Comparison of ENCODE assay signal across 8 cellular contexts in genomic region chr2:25982273-25982967, GRCh38. TPM values are rescaled to one million over a fixed set of nuclear protein-coding genes. Genes with fewer than 3 reads are reported as not detected.
A peak's percentile ranks its signal among the peaks of the same experiment; 100 is the strongest.
DNase-seq lines count a peak whose midpoint lies in the region; ATAC-seq, FAIRE-seq and TF ChIP-seq lines count a peak whose summit lies in the region.

Gene KIF3C, minus strand, starts transcription at chr2:25982497. Its CDS starts 580 bp downstream, at chr2:25981917.

- H3K27ac ChIP-seq in trophoblast cell (ENCODE audit: low read depth, low read length): peak within 1 kb of the TSS; percentile 83
- H3K27ac ChIP-seq in transverse colon: peak within 1 kb of the TSS; percentile 64 to 80 (median 70)

- H3K23ac ChIP-seq in trophoblast cell (ENCODE audit: low read length): no peak within 1 kb of the TSS

- DNase-seq in DMS153 (lab: John Stamatoyannopoulos, UW) (peak; percentile 45), H54 (ENCODE audit: insufficient read length, low spot score) (peak; percentile 82), NB4 (ENCODE audit: low read depth) (peak; percentile 78), SW 1271 (lab: John Stamatoyannopoulos, UW) (peak; percentile 56 to 74), cardiac septum (ENCODE audit: low spot score) (peak; percentile 90), trophoblast cell (peak; percentile 41 to 55), transverse colon (peak; percentile 66)
- peak; percentile 73 for DNase-seq in activated naive CD8-positive, alpha-beta T cell treated with anti-CD3 and anti-CD28 coated beads, Interleukin-2, amount 50 U/mL, for 24 hours

- peaks cover 28% of the 10 kb centered on the region for H3K79me1 ChIP-seq in trophoblast cell (ENCODE audit: low read length)

- peak within 1 kb of the TSS; percentile 59 for H3K27ac Mint-ChIP-seq in activated naive CD8-positive, alpha-beta T cell treated with anti-CD3 and anti-CD28 coated beads, Interleukin-2, amount 50 U/mL, for 24 hours

- peak within 1 kb of the TSS; percentile 70 for H3K18ac ChIP-seq in trophoblast cell (ENCODE audit: low read length)

- H3K9me3 ChIP-seq in trophoblast cell (ENCODE audit: insufficient read depth, low read depth, low read length): no peaks in the 10 kb centered on the region
- H3K9me3 ChIP-seq in transverse colon: no peaks in the 10 kb centered on the region

- peak within 1 kb of the TSS; percentile 84 for H4K8ac ChIP-seq in trophoblast cell (ENCODE audit: low read depth, low read length)

- peaks cover 13% of the 10 kb centered on the region for H3K79me2 ChIP-seq in trophoblast cell (ENCODE audit: control insufficient read depth, insufficient read depth, low read length, poor library complexity)

- peak within 1 kb of the TSS; percentile 88 for H4K91ac ChIP-seq in trophoblast cell (ENCODE audit: low read depth, low read length)

- H3K4me1 Mint-ChIP-seq in activated naive CD8-positive, alpha-beta T cell treated with anti-CD3 and anti-CD28 coated beads, Interleukin-2, amount 50 U/mL, for 24 hours: peaks cover 5% of the 10 kb centered on the region

- peak within 1 kb of the TSS; percentile 78 for H3K4me3 Mint-ChIP-seq in activated naive CD8-positive, alpha-beta T cell treated with anti-CD3 and anti-CD28 coated beads, Interleukin-2, amount 50 U/mL, for 24 hours

- H2BK120ac ChIP-seq in trophoblast cell (ENCODE audit: insufficient read depth, low read length, poor library complexity): peak within 1 kb of the TSS; percentile 83

- FAIRE-seq in H54 (lab: Jason Lieb, UNC): no peak

- H3K4me1 ChIP-seq in trophoblast cell (ENCODE audit: control insufficient read depth in 1 of 2, insufficient read depth in 2 of 2, low read length in 2 of 2) (peaks cover 26 to 43% of the 10 kb centered on the region in 2 experiments), transverse colon (peaks cover 5 to 15% (median 10%) of the 10 kb centered on the region in 4 donors)

- H3K9ac ChIP-seq in trophoblast cell (ENCODE audit: low read length): peak within 1 kb of the TSS; percentile 83

- H2BK5ac ChIP-seq in trophoblast cell (ENCODE audit: low read depth, low read length, poor library complexity): peak within 1 kb of the TSS; percentile 78

- peak; percentile 85 for ATAC-seq in activated naive CD8-positive, alpha-beta T cell treated with anti-CD3 and anti-CD28 coated beads, Interleukin-2, amount 50 U/mL, for 24 hours

- H3K4me2 ChIP-seq in trophoblast cell (ENCODE audit: low read length): peak within 1 kb of the TSS; percentile 74

- H3K14ac ChIP-seq in trophoblast cell (ENCODE audit: low read length): peak within 1 kb of the TSS; percentile 93

- intact Hi-C loops in cardiac septum (cut with DNase I): no loop called here
- intact Hi-C loops in transverse colon (cut with DNase I; ENCODE audit: low total_unique reads): loop anchor here (10.0 kb wide), 1 partner anchor 162 kb away; no protein-coding TSS in a partner anchor

- H3K27me3 ChIP-seq in trophoblast cell (ENCODE audit: insufficient read depth, low read length): no peaks in the 10 kb centered on the region
- no peaks in the 10 kb centered on the region for H3K27me3 ChIP-seq in transverse colon

- peak within 1 kb of the TSS; percentile 92 for H2BK12ac ChIP-seq in trophoblast cell (ENCODE audit: low read length)

- TF ChIP-seq EP300 in transverse colon (IDR thresholded peaks at IDR 0.05; ENCODE audit: low read depth): no peak

- H3K4ac ChIP-seq in trophoblast cell (ENCODE audit: low read depth, low read length): peak within 1 kb of the TSS; percentile 2

- in situ Hi-C loops in transverse colon (cut with MboI; ENCODE audit: low pct_ligation_motif_present in 1 of 4, low pct_unique_long_range_greater_than_20kb in 1 of 4, low sequenced_read_pairs in 3 of 4): no loop called here

- H3K9me3 Mint-ChIP-seq in activated naive CD8-positive, alpha-beta T cell treated with anti-CD3 and anti-CD28 coated beads, Interleukin-2, amount 50 U/mL, for 24 hours: no peaks in the 10 kb centered on the region

- TF ChIP-seq CTCF in NB4 (IDR thresholded peaks at IDR 0.05; ENCODE audit: low read depth, low read length) (no peak), transverse colon (IDR thresholded peaks at IDR 0.05) (no peak)

- WGBS in trophoblast cell (ENCODE audit: extremely low coverage, insufficient coverage, insufficient read length): no CpG with 5 or more reads among the region's 58 CpGs
- 1% methylated on average over 48 of the region's 58 CpGs; no CpG with 5 or more reads in 1 of the 2 donors for WGBS in transverse colon (ENCODE audit: low coverage in 1 of 2), 2 donors

- H3K27me3 Mint-ChIP-seq in activated naive CD8-positive, alpha-beta T cell treated with anti-CD3 and anti-CD28 coated beads, Interleukin-2, amount 50 U/mL, for 24 hours: no peaks in the 10 kb centered on the region

- H3K36me3 Mint-ChIP-seq in activated naive CD8-positive, alpha-beta T cell treated with anti-CD3 and anti-CD28 coated beads, Interleukin-2, amount 50 U/mL, for 24 hours (ENCODE audit: low read depth): no peaks in the 10 kb centered on the region

- H3K4me3 ChIP-seq in NB4 (ENCODE audit: low read depth, low read length) (peak within 1 kb of the TSS; percentile 67), trophoblast cell (ENCODE audit: low read depth, low read length) (peak within 1 kb of the TSS; percentile 80), transverse colon (peak within 1 kb of the TSS; percentile 37 to 84 (median 62))

- TF ChIP-seq POLR2A in H54 (IDR thresholded peaks at IDR 0.05; ENCODE audit: low read depth, low read length): peak; percentile 54
- no peak for TF ChIP-seq POLR2A in NB4 (IDR thresholded peaks at IDR 0.05; ENCODE audit: extremely low read depth, insufficient read length)
- TF ChIP-seq POLR2A in transverse colon (IDR thresholded peaks at IDR 0.05): no peak

- peak within 1 kb of the TSS; percentile 42 for H2AK5ac ChIP-seq in trophoblast cell (ENCODE audit: low read length)

- H2AFZ ChIP-seq in trophoblast cell (ENCODE audit: insufficient read depth, low read length, poor library complexity): peak within 1 kb of the TSS; percentile 72

- H3K36me3 ChIP-seq in trophoblast cell (ENCODE audit: control insufficient read depth in 1 of 2, insufficient read depth in 2 of 2, low read length in 2 of 2) (peaks cover 2 to 5% of the 10 kb centered on the region in 2 experiments), transverse colon (no peaks in the 10 kb centered on the region)

- H4K12ac ChIP-seq in trophoblast cell (ENCODE audit: low read depth, low read length): peak within 1 kb of the TSS; percentile 92

RNA-seq across cellular contexts. Expression of gene KIF3C, which starts in this region (rescaled TPM):
- total RNA-seq in cardiac septum (5.5 TPM), transverse colon (1 to 10 TPM in 3 of 4 donors, under 1 TPM in 1; 0.37 to 3.2 (median 2.0) TPM)
- 55.1 and 56.4 TPM in 2 replicates for polyA plus RNA-seq in trophoblast cell (2013)

Comparison
In these comparisons a context has a peak if more than half of its experiments do, and no peak if none do; other contexts are left out.
1. Peak in every context shown above with its lines: DNase-seq, ATAC-seq, H3K4me3 ChIP-seq and H3K27ac ChIP-seq.